Comparison of ENCODE assay signal across 1 cellular context in genomic region chr18:3447895-3448844, GRCh38.
A peak's percentile ranks its signal among the peaks of the same experiment; 100 is the strongest.
TF ChIP-seq lines count a peak whose summit lies in the region.

No MANE protein-coding gene starts in this region.

TF ChIP-seq in HepG2, 621 proteins besides CTCF, POLR2A, EP300 and RAD21 (continued from another document and continues in another):
- TF ChIP-seq ZNF142 (CRISPR knock-in tag; IDR thresholded peaks at IDR 0.05) (peak; percentile 74), ZNF441 (CRISPR knock-in tag; IDR thresholded peaks at IDR 0.05; ENCODE audit: borderline replicate concordance) (peak; percentile 72), TBL1XR1 (IDR thresholded peaks at IDR 0.05; ENCODE audit: borderline replicate concordance, low read length, partially characterized antibody) (peak; percentile 77), ZC3H4 (CRISPR knock-in tag; IDR thresholded peaks at IDR 0.05; ENCODE audit: borderline replicate concordance) (peak; percentile 8), ZMYM3 (CRISPR knock-in tag; IDR thresholded peaks at IDR 0.05) (peak; percentile 68; the same call in 1 of the 2 replicates), GPN1 (CRISPR knock-in tag; IDR thresholded peaks at IDR 0.05; ENCODE audit: borderline replicate concordance) (no peak), ZNF335 (CRISPR knock-in tag; IDR thresholded peaks at IDR 0.05) (no peak), GPBP1L1 (CRISPR knock-in tag; IDR thresholded peaks at IDR 0.05) (no peak), KMT2B (CRISPR knock-in tag; IDR thresholded peaks at IDR 0.05) (peak; percentile 67), MAF1 (CRISPR knock-in tag; IDR thresholded peaks at IDR 0.05; ENCODE audit: borderline replicate concordance) (peak; percentile 37; the same call in 1 of the 2 replicates), SP1 (IDR thresholded peaks at IDR 0.05) (no peak), SP1 (CRISPR knock-in tag; IDR thresholded peaks at IDR 0.05) (0 out of 2 replicates have a peak, but pooled peaks have one; percentile 14), SOX5 (CRISPR knock-in tag; IDR thresholded peaks at IDR 0.05; ENCODE audit: borderline replicate concordance) (peak; percentile 82; the same call in 1 of the 2 replicates), PCBP2 (optimal IDR thresholded peaks at IDR 0.05; ENCODE audit: low read depth, low read length, poor library complexity, severe bottlenecking) (no peak), FOXA1 (IDR thresholded peaks at IDR 0.05) (no peak), FOXA1 (CRISPR knock-in tag; IDR thresholded peaks at IDR 0.05) (peak; percentile 67; the same call in 1 of the 2 replicates), ZNF414 (CRISPR knock-in tag; IDR thresholded peaks at IDR 0.05) (peak; percentile 59; the same call in 1 of the 2 replicates), CBX1 (IDR thresholded peaks at IDR 0.05; ENCODE audit: low read depth) (peak; percentile 94), HNF1B (CRISPR knock-in tag; IDR thresholded peaks at IDR 0.05) (peak; percentile 95), ZBTB39 (CRISPR knock-in tag; IDR thresholded peaks at IDR 0.05) (no peak), REL (CRISPR knock-in tag; conservative IDR thresholded peaks at IDR 0.05) (peak; percentile 84; the same call in 1 of the 2 replicates), ZC3H13 (CRISPR knock-in tag; IDR thresholded peaks at IDR 0.05) (peak; percentile 95; the same call in 1 of the 2 replicates), SATB2 (CRISPR knock-in tag; IDR thresholded peaks at IDR 0.05) (0 out of 2 replicates have a peak, but pooled peaks have one; percentile 73), ZSCAN31 (CRISPR knock-in tag; IDR thresholded peaks at IDR 0.05; ENCODE audit: low read depth) (0 out of 2 replicates have a peak, but pooled peaks have one; percentile 33), ZNF747 (CRISPR knock-in tag; IDR thresholded peaks at IDR 0.05; ENCODE audit: borderline replicate concordance) (no peak), ZNF761 (CRISPR knock-in tag; conservative IDR thresholded peaks at IDR 0.05) (no peak), ZBTB43 (CRISPR knock-in tag; conservative IDR thresholded peaks at IDR 0.05) (peak; percentile 83)
- TF ChIP-seq, protein P1, sequence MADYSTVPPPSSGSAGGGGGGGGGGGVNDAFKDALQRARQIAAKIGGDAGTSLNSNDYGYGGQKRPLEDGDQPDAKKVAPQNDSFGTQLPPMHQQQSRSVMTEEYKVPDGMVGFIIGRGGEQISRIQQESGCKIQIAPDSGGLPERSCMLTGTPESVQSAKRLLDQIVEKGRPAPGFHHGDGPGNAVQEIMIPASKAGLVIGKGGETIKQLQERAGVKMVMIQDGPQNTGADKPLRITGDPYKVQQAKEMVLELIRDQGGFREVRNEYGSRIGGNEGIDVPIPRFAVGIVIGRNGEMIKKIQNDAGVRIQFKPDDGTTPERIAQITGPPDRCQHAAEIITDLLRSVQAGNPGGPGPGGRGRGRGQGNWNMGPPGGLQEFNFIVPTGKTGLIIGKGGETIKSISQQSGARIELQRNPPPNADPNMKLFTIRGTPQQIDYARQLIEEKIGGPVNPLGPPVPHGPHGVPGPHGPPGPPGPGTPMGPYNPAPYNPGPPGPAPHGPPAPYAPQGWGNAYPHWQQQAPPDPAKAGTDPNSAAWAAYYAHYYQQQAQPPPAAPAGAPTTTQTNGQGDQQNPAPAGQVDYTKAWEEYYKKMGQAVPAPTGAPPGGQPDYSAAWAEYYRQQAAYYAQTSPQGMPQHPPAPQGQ (CRISPR knock-in tag; IDR thresholded peaks at IDR 0.05; ENCODE audit: borderline replicate concordance): no peak
- TF ChIP-seq, protein P2, sequence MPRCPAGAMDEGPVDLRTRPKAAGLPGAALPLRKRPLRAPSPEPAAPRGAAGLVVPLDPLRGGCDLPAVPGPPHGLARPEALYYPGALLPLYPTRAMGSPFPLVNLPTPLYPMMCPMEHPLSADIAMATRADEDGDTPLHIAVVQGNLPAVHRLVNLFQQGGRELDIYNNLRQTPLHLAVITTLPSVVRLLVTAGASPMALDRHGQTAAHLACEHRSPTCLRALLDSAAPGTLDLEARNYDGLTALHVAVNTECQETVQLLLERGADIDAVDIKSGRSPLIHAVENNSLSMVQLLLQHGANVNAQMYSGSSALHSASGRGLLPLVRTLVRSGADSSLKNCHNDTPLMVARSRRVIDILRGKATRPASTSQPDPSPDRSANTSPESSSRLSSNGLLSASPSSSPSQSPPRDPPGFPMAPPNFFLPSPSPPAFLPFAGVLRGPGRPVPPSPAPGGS (CRISPR knock-in tag; IDR thresholded peaks at IDR 0.05): peak; percentile 59; the same call in 1 of the 2 replicates
- TF ChIP-seq, protein P3, sequence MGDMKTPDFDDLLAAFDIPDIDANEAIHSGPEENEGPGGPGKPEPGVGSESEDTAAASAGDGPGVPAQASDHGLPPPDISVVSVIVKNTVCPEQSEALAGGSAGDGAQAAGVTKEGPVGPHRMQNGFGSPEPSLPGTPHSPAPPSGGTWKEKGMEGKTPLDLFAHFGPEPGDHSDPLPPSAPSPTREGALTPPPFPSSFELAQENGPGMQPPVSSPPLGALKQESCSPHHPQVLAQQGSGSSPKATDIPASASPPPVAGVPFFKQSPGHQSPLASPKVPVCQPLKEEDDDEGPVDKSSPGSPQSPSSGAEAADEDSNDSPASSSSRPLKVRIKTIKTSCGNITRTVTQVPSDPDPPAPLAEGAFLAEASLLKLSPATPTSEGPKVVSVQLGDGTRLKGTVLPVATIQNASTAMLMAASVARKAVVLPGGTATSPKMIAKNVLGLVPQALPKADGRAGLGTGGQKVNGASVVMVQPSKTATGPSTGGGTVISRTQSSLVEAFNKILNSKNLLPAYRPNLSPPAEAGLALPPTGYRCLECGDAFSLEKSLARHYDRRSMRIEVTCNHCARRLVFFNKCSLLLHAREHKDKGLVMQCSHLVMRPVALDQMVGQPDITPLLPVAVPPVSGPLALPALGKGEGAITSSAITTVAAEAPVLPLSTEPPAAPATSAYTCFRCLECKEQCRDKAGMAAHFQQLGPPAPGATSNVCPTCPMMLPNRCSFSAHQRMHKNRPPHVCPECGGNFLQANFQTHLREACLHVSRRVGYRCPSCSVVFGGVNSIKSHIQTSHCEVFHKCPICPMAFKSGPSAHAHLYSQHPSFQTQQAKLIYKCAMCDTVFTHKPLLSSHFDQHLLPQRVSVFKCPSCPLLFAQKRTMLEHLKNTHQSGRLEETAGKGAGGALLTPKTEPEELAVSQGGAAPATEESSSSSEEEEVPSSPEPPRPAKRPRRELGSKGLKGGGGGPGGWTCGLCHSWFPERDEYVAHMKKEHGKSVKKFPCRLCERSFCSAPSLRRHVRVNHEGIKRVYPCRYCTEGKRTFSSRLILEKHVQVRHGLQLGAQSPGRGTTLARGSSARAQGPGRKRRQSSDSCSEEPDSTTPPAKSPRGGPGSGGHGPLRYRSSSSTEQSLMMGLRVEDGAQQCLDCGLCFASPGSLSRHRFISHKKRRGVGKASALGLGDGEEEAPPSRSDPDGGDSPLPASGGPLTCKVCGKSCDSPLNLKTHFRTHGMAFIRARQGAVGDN (CRISPR knock-in tag; IDR thresholded peaks at IDR 0.05): peak; percentile 94
- TF ChIP-seq, protein P4, sequence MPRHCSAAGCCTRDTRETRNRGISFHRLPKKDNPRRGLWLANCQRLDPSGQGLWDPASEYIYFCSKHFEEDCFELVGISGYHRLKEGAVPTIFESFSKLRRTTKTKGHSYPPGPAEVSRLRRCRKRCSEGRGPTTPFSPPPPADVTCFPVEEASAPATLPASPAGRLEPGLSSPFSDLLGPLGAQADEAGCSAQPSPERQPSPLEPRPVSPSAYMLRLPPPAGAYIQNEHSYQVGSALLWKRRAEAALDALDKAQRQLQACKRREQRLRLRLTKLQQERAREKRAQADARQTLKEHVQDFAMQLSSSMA (CRISPR knock-in tag; IDR thresholded peaks at IDR 0.05): peak; percentile 68
- TF ChIP-seq, protein P5, sequence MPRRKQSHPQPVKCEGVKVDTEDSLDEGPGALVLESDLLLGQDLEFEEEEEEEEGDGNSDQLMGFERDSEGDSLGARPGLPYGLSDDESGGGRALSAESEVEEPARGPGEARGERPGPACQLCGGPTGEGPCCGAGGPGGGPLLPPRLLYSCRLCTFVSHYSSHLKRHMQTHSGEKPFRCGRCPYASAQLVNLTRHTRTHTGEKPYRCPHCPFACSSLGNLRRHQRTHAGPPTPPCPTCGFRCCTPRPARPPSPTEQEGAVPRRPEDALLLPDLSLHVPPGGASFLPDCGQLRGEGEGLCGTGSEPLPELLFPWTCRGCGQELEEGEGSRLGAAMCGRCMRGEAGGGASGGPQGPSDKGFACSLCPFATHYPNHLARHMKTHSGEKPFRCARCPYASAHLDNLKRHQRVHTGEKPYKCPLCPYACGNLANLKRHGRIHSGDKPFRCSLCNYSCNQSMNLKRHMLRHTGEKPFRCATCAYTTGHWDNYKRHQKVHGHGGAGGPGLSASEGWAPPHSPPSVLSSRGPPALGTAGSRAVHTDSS (CRISPR knock-in tag; conservative IDR thresholded peaks at IDR 0.05): no peak
